Comparison of ENCODE assay signal across 19 cellular contexts in the genomic region with DNA sequence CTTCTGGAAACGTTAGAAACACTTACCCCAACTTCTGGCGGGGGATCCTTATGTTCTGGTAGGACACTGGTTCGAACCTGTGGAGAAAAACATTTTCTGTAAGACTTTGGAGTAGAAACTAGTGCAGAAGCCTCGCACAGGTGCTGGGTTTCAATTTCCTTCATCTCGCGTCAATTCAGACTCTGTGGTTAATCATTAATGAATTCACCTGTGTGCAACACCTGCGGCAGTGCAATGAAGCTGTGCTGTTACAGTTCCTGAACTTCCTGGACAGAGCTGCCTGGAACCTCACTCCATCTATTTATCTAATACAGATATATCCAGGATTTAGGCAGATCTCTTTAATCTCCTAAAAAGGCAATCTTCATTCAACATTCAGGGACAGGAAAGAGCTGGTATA.
DNase-seq lines count a peak whose midpoint lies in the region; ATAC-seq, FAIRE-seq and TF ChIP-seq lines count a peak whose summit lies in the region.
"Had no signal": no experiment of that assay in that cellular context is flagged by ENCODE, and none has a peak within 500 bp of the region (broad histone marks: within the 10 kb centered on the region; RNA-seq: fewer than 3 reads in every experiment).

No MANE protein-coding gene starts in this region.

- peaks cover 74% of the 10 kb centered on the region for H3K4me1 Mint-ChIP-seq in activated T-cell treated with anti-CD3 and anti-CD28 coated beads, Interleukin-2, amount 50 U/mL, for 24 hours (ENCODE audit: low read depth)
- H3K4me1 Mint-ChIP-seq in natural killer cell treated with Interleukin-12 subunit alpha and Interleukin-12 subunit beta and Interleukin-15 and Interleukin-18, amount 100 ng/mL, for 72 hours (ENCODE audit: low read depth in 2 of 2) = no peaks in the 10 kb centered on the region
- H3K4me1 Mint-ChIP-seq: GM23338 had no signal

- intact Hi-C loops in colonic mucosa (cut with DNase I) = no loop called here
- intact Hi-C loops in pancreas (cut with DNase I) = no loop called here

- peak; percentile 97 to 99 (median 98) for ATAC-seq in pancreas
- ATAC-seq in natural killer cell treated with Interleukin-12 subunit alpha and Interleukin-12 subunit beta and Interleukin-15 and Interleukin-18, amount 100 ng/mL, for 72 hours = no peak
- ATAC-seq: GM23338 had no signal

- TF ChIP-seq CTCF in colonic mucosa (IDR thresholded peaks at IDR 0.05) = no peak
- no peak for TF ChIP-seq CTCF in pancreas (IDR thresholded peaks at IDR 0.05)

- H3K27me3 ChIP-seq in colonic mucosa (no peaks in the 10 kb centered on the region), pancreas (no peaks in the 10 kb centered on the region)
- H3K27me3 ChIP-seq: vagina had no signal

- H3K27ac ChIP-seq in colonic mucosa (peak overlapping the region; percentile 74), pancreas (peak overlapping the region; percentile 3 to 61 (median 30))
- H3K27ac ChIP-seq: SK-N-MC, vagina had no signal

- H3K4me3 ChIP-seq in colonic mucosa (peak overlapping the region; percentile 12), pancreas (peak overlapping the region in 1 of 4 donors; percentile 12)
- H3K4me3 ChIP-seq: GM23338, SK-N-MC, vagina had no signal

- H3K36me3 Mint-ChIP-seq in activated T-cell treated with anti-CD3 and anti-CD28 coated beads, Interleukin-2, amount 50 U/mL, for 24 hours (ENCODE audit: low read depth) = peaks cover 91% of the 10 kb centered on the region
- H3K36me3 Mint-ChIP-seq in natural killer cell treated with Interleukin-12 subunit alpha and Interleukin-12 subunit beta and Interleukin-15 and Interleukin-18, amount 100 ng/mL, for 72 hours = no peaks in the 10 kb centered on the region

- no peaks in the 10 kb centered on the region for H3K9me3 Mint-ChIP-seq in activated T-cell treated with anti-CD3 and anti-CD28 coated beads, Interleukin-2, amount 50 U/mL, for 24 hours
- H3K9me3 Mint-ChIP-seq in natural killer cell treated with Interleukin-12 subunit alpha and Interleukin-12 subunit beta and Interleukin-15 and Interleukin-18, amount 100 ng/mL, for 72 hours = no peaks in the 10 kb centered on the region
- H3K9me3 Mint-ChIP-seq: GM23338 had no signal

- no peak overlapping the region for H3K4me3 Mint-ChIP-seq in activated T-cell treated with anti-CD3 and anti-CD28 coated beads, Interleukin-2, amount 50 U/mL, for 24 hours
- no peak overlapping the region for H3K4me3 Mint-ChIP-seq in natural killer cell treated with Interleukin-12 subunit alpha and Interleukin-12 subunit beta and Interleukin-15 and Interleukin-18, amount 100 ng/mL, for 72 hours
- H3K4me3 Mint-ChIP-seq: GM23338 had no signal

- no peaks in the 10 kb centered on the region for H3K27me3 Mint-ChIP-seq in activated T-cell treated with anti-CD3 and anti-CD28 coated beads, Interleukin-2, amount 50 U/mL, for 24 hours
- no peaks in the 10 kb centered on the region for H3K27me3 Mint-ChIP-seq in natural killer cell treated with Interleukin-12 subunit alpha and Interleukin-12 subunit beta and Interleukin-15 and Interleukin-18, amount 100 ng/mL, for 72 hours

- WGBS in pancreas, 2 donors = 16 to 19% methylated on average over 7 of the region's 7 CpGs

- no peak overlapping the region for H3K9ac ChIP-seq in colonic mucosa (ENCODE audit: low read depth in 2 of 2, low read length in 2 of 2)
- H3K9ac ChIP-seq: parathyroid adenoma had no signal

- H3K9me3 ChIP-seq in colonic mucosa (no peaks in the 10 kb centered on the region), pancreas (no peaks in the 10 kb centered on the region)
- H3K9me3 ChIP-seq: vagina had no signal

- no peaks in the 10 kb centered on the region for H3K4me1 ChIP-seq in colonic mucosa
- peaks cover 8 to 13% (median 8%) of the 10 kb centered on the region in 3 donors for H3K4me1 ChIP-seq in pancreas
- H3K4me1 ChIP-seq: parathyroid adenoma, vagina had no signal

- peak overlapping the region; percentile 77 for H3K27ac Mint-ChIP-seq in activated T-cell treated with anti-CD3 and anti-CD28 coated beads, Interleukin-2, amount 50 U/mL, for 24 hours
- no peak overlapping the region for H3K27ac Mint-ChIP-seq in natural killer cell treated with Interleukin-12 subunit alpha and Interleukin-12 subunit beta and Interleukin-15 and Interleukin-18, amount 100 ng/mL, for 72 hours
- H3K27ac Mint-ChIP-seq: GM23338 had no signal

- no peak for DNase-seq in activated T-cell treated with anti-CD3 and anti-CD28 coated beads, Interleukin-2, amount 50 U/mL, for 24 hours
- DNase-seq in activated T-cell treated with anti-CD3 and anti-CD28 coated beads for 4 hours (no peak), DMS53 treated with DMSO at 0.1 percent for 48 hours (lab: John Stamatoyannopoulos, UW; ENCODE audit: unreplicated experiment) (peak; percentile 92), colonic mucosa (peak; percentile 73), pancreas (peak in 5 of 6 donors; percentile 31 to 72 (median 67)), NCI-H1092 treated with DMSO at 0.1 percent for 48 hours (lab: John Stamatoyannopoulos, UW) (no peak)
- DNase-seq in effector CD8-positive, alpha-beta T cell (lab: John Stamatoyannopoulos, UW) = no peak
- no peak for DNase-seq in natural killer cell treated with Interleukin-12 subunit alpha and Interleukin-12 subunit beta and Interleukin-15 and Interleukin-18, amount 100 ng/mL, for 72 hours (ENCODE audit: low spot score)
- DNase-seq: activated CD4-positive, alpha-beta T cell treated with anti-CD3 and anti-CD28 coated beads for 48 hours; erythroblast; NCI-H187; NCI-H524 treated with DMSO at 0.1 percent for 48 hours; stimulated activated CD4-positive, alpha-beta T cell treated with anti-CD3 and anti-CD28 coated beads, Interleukin-2, amount 100 ng/mL, for 48 hours had no signal

- peak; percentile 41 for FAIRE-seq in pancreas (lab: Jason Lieb, UNC)
- FAIRE-seq: bronchial epithelial cell, GM19239 had no signal

- H3K36me3 ChIP-seq in colonic mucosa (no peaks in the 10 kb centered on the region), pancreas (no peaks in the 10 kb centered on the region)
- H3K36me3 ChIP-seq: vagina had no signal

Comparison
In these comparisons a context has a peak if more than half of its experiments do, and no peak if none do; other contexts are left out.
1. DNase-seq: peak in DMS53 treated with DMSO at 0.1 percent for 48 hours (single experiment), colonic mucosa (single experiment) and pancreas (5 of 6); none in activated T-cell treated with anti-CD3 and anti-CD28 coated beads, Interleukin-2, amount 50 U/mL, for 24 hours (single experiment), activated T-cell treated with anti-CD3 and anti-CD28 coated beads for 4 hours (single experiment), effector CD8-positive, alpha-beta T cell (single experiment), natural killer cell treated with Interleukin-12 subunit alpha and Interleukin-12 subunit beta and Interleukin-15 and Interleukin-18, amount 100 ng/mL, for 72 hours (single experiment) and NCI-H1092 treated with DMSO at 0.1 percent for 48 hours (single experiment).
2. ATAC-seq: peak in pancreas (4 of 4); none in natural killer cell treated with Interleukin-12 subunit alpha and Interleukin-12 subunit beta and Interleukin-15 and Interleukin-18, amount 100 ng/mL, for 72 hours (0 of 2).